ENCODE assay signal across 10 cellular contexts in the genomic region with DNA sequence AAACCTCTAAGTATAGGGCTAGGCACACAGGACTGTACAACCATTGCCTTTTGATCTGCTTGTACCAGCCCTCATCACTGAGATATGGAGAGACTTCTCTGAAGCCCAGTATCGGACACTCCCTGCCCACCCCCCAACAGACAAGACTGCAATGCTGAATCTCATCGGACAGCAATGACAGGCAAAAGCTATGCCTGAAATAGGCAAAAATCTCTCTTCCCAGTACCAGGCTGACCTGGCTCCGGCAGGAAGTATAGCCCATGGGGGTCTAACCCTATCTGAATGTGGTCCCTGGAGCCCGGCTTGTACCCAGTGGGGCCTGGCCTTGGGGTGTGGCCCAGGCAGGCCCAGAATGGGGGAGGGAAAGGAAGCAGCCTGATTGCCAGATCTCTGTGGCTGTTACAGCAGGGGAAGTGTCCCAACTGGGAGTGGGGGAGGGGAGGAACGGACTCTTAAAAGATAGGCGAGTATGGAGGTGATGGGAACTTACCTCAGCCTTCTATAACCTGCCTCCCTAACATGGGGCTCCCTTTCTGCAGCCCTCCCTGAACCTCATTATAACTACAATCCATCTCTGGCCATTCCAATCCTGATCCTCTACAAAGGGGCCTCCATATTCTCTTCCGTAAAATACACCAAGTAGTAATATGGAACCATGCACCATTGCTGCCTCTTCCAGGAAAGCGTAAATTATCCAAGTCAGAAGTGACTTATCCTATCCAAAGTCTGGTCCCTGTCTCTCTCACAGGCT. TPM values are rescaled to one million over a fixed set of nuclear protein-coding genes. Genes with fewer than 3 reads are reported as not detected.
DNase-seq lines count a peak whose midpoint lies in the region; ATAC-seq, FAIRE-seq and TF ChIP-seq lines count a peak whose summit lies in the region.
"Had no signal": no experiment of that assay in that cellular context is flagged by ENCODE, and none has a peak within 500 bp of the region (broad histone marks: within the 10 kb centered on the region; RNA-seq: fewer than 3 reads in every experiment).

No MANE protein-coding gene starts in this region.

- peaks cover 56% of the 10 kb centered on the region for H3K36me3 Mint-ChIP-seq in T-helper 1 cell treated with Interleukin-12 subunit alpha and Interleukin-12 subunit beta and Interleukin-4 antibody, amounts not matched to agents 30 μg/mL and 1 μg/mL, for 36 hours (ENCODE audit: low read depth)

- 66 to 81% methylated on average over 6 to 8 of the region's 8 CpGs for WGBS in esophagus squamous epithelium, 2 donors

- H3K27ac ChIP-seq in esophagus squamous epithelium = peak overlapping the region in 3 of 4 donors; percentile 36 to 46 (median 40)

- intact Hi-C loops in esophagus squamous epithelium (cut with DNase I) (no loop called here), sciatic nerve (cut with DNase I) (no loop called here)

- H3K9me3 Mint-ChIP-seq in T-helper 1 cell treated with Interleukin-12 subunit alpha and Interleukin-12 subunit beta and Interleukin-4 antibody, amounts not matched to agents 30 μg/mL and 1 μg/mL, for 36 hours = no peaks in the 10 kb centered on the region

- ATAC-seq in sciatic nerve (peak; percentile 17), HG03432 (IDR thresholded peaks at IDR 0.05; ENCODE audit: unreplicated experiment) (no peak), HG02852 (IDR thresholded peaks at IDR 0.05; ENCODE audit: unreplicated experiment) (no peak), HG02571 (IDR thresholded peaks at IDR 0.05; ENCODE audit: unreplicated experiment) (no peak), HG03196 (IDR thresholded peaks at IDR 0.05; ENCODE audit: unreplicated experiment) (no peak)

- no peak for TF ChIP-seq CTCF in esophagus squamous epithelium (IDR thresholded peaks at IDR 0.05)

- H3K36me3 ChIP-seq in esophagus squamous epithelium = peaks cover 0 to 47% (median under 1%) of the 10 kb centered on the region in 3 donors

- no peak for FAIRE-seq in GM12891 (lab: Jason Lieb, UNC)

- peaks cover 77% of the 10 kb centered on the region for H3K4me1 Mint-ChIP-seq in T-helper 1 cell treated with Interleukin-12 subunit alpha and Interleukin-12 subunit beta and Interleukin-4 antibody, amounts not matched to agents 30 μg/mL and 1 μg/mL, for 36 hours (ENCODE audit: low read depth)

- peaks cover 27 to 91% (median 70%) of the 10 kb centered on the region in 3 donors for H3K4me1 ChIP-seq in esophagus squamous epithelium

- peak overlapping the region; percentile 81 for H3K4me3 Mint-ChIP-seq in T-helper 1 cell treated with Interleukin-12 subunit alpha and Interleukin-12 subunit beta and Interleukin-4 antibody, amounts not matched to agents 30 μg/mL and 1 μg/mL, for 36 hours

- peak overlapping the region in 1 of 4 donors; percentile 1 for H3K4me3 ChIP-seq in esophagus squamous epithelium

- H3K9me3 ChIP-seq in esophagus squamous epithelium = no peaks in the 10 kb centered on the region

- no peak for TF ChIP-seq POLR2A in GM12891 (IDR thresholded peaks at IDR 0.05; ENCODE audit: low read depth, low read length)
- no peak for TF ChIP-seq POLR2A in esophagus squamous epithelium (IDR thresholded peaks at IDR 0.05)

- no peaks in the 10 kb centered on the region for H3K27me3 ChIP-seq in esophagus squamous epithelium

- H3K27ac Mint-ChIP-seq in T-helper 1 cell treated with Interleukin-12 subunit alpha and Interleukin-12 subunit beta and Interleukin-4 antibody, amounts not matched to agents 30 μg/mL and 1 μg/mL, for 36 hours = peak overlapping the region; percentile 80

- DNase-seq in GM12891 (ENCODE audit: insufficient read length, low spot score) = no peak
- DNase-seq in esophagus squamous epithelium (lab: John Stamatoyannopoulos, UW) = no peak
- no peak for DNase-seq in sciatic nerve (ENCODE audit: low spot score)
- DNase-seq: NCI-H1694 treated with DMSO at 0.1 percent for 48 hours had no signal

- no peaks in the 10 kb centered on the region for H3K27me3 Mint-ChIP-seq in T-helper 1 cell treated with Interleukin-12 subunit alpha and Interleukin-12 subunit beta and Interleukin-4 antibody, amounts not matched to agents 30 μg/mL and 1 μg/mL, for 36 hours (ENCODE audit: low read depth)
- H3K27me3 Mint-ChIP-seq: progenitor cell of endocrine pancreas had no signal

TF ChIP-seq in GM12891, 5 proteins besides CTCF, POLR2A, EP300 and RAD21:
- TF ChIP-seq POU2F2 (IDR thresholded peaks at IDR 0.05; ENCODE audit: low read depth, low read length) (no peak), SPI1 (IDR thresholded peaks at IDR 0.05; ENCODE audit: low read depth, low read length) (peak; percentile 50; the same call in 1 of the 2 replicates)

RNA-seq across cellular contexts. Expression of a gene that starts 6.2 kb away (rescaled TPM):
- 90.0 TPM for polyA plus RNA-seq in GM12891 (2012; ENCODE audit: low read depth, missing spikeins)
- total RNA-seq in esophagus squamous epithelium (10 to 100 TPM; 51.6 to 84.5 (median 72.7) TPM), sciatic nerve (50.6 TPM)

RNA-seq across cellular contexts. Expression of a gene that starts 20.9 kb away (rescaled TPM):
- 33.2 TPM for polyA plus RNA-seq in GM12891 (2012; ENCODE audit: low read depth, missing spikeins)
- total RNA-seq in esophagus squamous epithelium = 100 to 1,000 TPM in 1 of 4 donors, 10 to 100 TPM in 3; 50.1 to 112 (median 63.3) TPM
- total RNA-seq in sciatic nerve = 49.6 TPM

RNA-seq across cellular contexts. Expression of a gene that starts 26.2 kb away (rescaled TPM):
- polyA plus RNA-seq in GM12891 (2012; ENCODE audit: low read depth, missing spikeins) = 24.7 TPM
- total RNA-seq in esophagus squamous epithelium = 10 to 100 TPM; 10.8 to 30.8 (median 27.5) TPM
- 15.8 TPM for total RNA-seq in sciatic nerve

RNA-seq across cellular contexts. Expression of a gene that starts 37.2 kb away (rescaled TPM):
- 23.8 TPM for polyA plus RNA-seq in GM12891 (2012; ENCODE audit: low read depth, missing spikeins)
- total RNA-seq in esophagus squamous epithelium (100 to 1,000 TPM in 1 of 4 donors, 10 to 100 TPM in 3; 54.2 to 110 (median 79.2) TPM), sciatic nerve (93.1 TPM)
